In the genomic region with DNA sequence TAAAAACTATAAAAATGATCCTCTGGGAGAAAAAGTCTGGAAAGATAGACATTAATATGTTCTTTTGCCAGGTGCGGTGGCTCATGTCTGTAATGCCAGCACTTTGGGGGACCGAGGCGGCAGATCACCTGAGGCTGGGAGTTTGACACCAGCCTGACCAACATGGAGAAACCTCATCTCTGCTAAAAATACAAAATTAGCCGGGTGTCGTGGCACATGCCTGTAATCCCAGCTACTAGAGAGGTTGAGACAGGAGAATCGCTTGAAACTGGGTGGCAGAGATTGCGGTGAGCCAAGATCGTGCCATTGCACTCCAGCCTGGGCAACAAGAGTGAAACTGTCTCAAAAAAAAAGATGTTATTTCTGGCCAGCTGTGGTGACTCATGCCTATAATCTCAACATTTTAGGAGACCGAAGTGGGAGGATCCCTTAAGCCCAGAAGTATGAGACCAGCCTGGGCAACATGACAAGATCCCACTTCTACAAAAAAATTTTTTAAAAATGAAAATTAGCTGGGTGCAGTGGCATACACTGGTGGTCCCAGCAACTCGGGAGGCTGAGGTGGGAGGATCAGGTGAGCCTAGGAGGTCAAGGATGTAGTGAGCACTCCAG, we compare ENCODE assay signal across 25 cellular contexts.
"Had no signal": no experiment of that assay in that cellular context is flagged by ENCODE, and none has a peak within 500 bp of the region (broad histone marks: within the 10 kb centered on the region; RNA-seq: fewer than 3 reads in every experiment).

No MANE protein-coding gene starts in this region.

- H3K79me2 ChIP-seq: parathyroid adenoma had no signal

- H3K4me3 Mint-ChIP-seq: activated B cell treated with CpG ODN at 0.5 μM for 24 hours; activated naive CD8-positive, alpha-beta T cell treated with anti-CD3 and anti-CD28 coated beads, Interleukin-2, amount 50 U/mL, for 24 hours; dendritic cell treated with granulocyte-macrophage colony-stimulating factor and Interleukin-4, amounts not matched to agents 40 ng/mL and 50 ng/mL, for 4 days; nephron; stimulated activated effector memory CD8-positive, alpha-beta T cell treated with anti-CD3 and anti-CD28 coated beads, Interleukin-12 subunit alpha, Interleukin-12 subunit beta, amount 100 ng/mL, for 72 hours; stimulated activated naive CD8-positive, alpha-beta T cell treated with anti-CD3 and anti-CD28 coated beads, Interleukin-15, amount 100 ng/mL, for 72 hours had no signal

- H3K27me3 ChIP-seq: heart left ventricle, neutrophil, right lobe of liver, vagina had no signal

- H3K27ac ChIP-seq: heart left ventricle, neutrophil, parathyroid adenoma, right lobe of liver, skin epidermis, vagina had no signal

- H3K4me1 ChIP-seq: parathyroid adenoma, right lobe of liver, vagina had no signal

- H3K36me3 Mint-ChIP-seq: stimulated activated effector memory CD8-positive, alpha-beta T cell treated with anti-CD3 and anti-CD28 coated beads, Interleukin-12 subunit alpha, Interleukin-12 subunit beta, amount 100 ng/mL, for 72 hours had no signal

- H2AFZ ChIP-seq: parathyroid adenoma had no signal

- H3K27ac Mint-ChIP-seq: activated B cell treated with CpG ODN at 0.5 μM for 24 hours; activated naive CD8-positive, alpha-beta T cell treated with anti-CD3 and anti-CD28 coated beads, Interleukin-2, amount 50 U/mL, for 24 hours; dendritic cell treated with granulocyte-macrophage colony-stimulating factor and Interleukin-4, amounts not matched to agents 40 ng/mL and 50 ng/mL, for 4 days; nephron; stimulated activated effector memory CD8-positive, alpha-beta T cell treated with anti-CD3 and anti-CD28 coated beads, Interleukin-12 subunit alpha, Interleukin-12 subunit beta, amount 100 ng/mL, for 72 hours; stimulated activated naive CD8-positive, alpha-beta T cell treated with anti-CD3 and anti-CD28 coated beads, Interleukin-15, amount 100 ng/mL, for 72 hours had no signal

- DNase-seq: activated B cell treated with CpG ODN at 0.5 μM for 24 hours; activated CD4-positive, alpha-beta T cell treated with anti-CD3 and anti-CD28 coated beads for 4 hours; activated CD4-positive, alpha-beta T cell treated with anti-CD3 and anti-CD28 coated beads, Interleukin-2, amount 50 U/mL, for 48 hours; activated effector memory CD4-positive, alpha-beta T cell treated with Interleukin-2 at 50 U/mL for 16 hours; activated naive CD4-positive, alpha-beta T cell treated with anti-CD3 and anti-CD28 coated beads, Interleukin-2, amount 50 U/mL, for 16 hours; activated naive CD8-positive, alpha-beta T cell treated with anti-CD3 and anti-CD28 coated beads, Interleukin-2, amount 50 U/mL, for 24 hours; activated T-cell treated with anti-CD3 and anti-CD28 coated beads, Interleukin-2, amount 50 U/mL, for 48 hours; effector CD4-positive, alpha-beta T cell; erythroblast; heart left ventricle; islet precursor cell; left cardiac atrium; mesenchymal stem cell; right lobe of liver; stimulated activated CD4-positive, alpha-beta T cell treated with anti-CD3 and anti-CD28 coated beads, Interleukin-2, amount 100 ng/mL, for 24 hours; stimulated activated naive CD8-positive, alpha-beta T cell treated with anti-CD3 and anti-CD28 coated beads, Interleukin-15, amount 100 ng/mL, for 72 hours; T-helper 9 cell; trophoblast cell had no signal

- H3K9me3 ChIP-seq: heart left ventricle, neutrophil, right lobe of liver, vagina had no signal

- H3K27me3 Mint-ChIP-seq: activated B cell treated with CpG ODN at 0.5 μM for 24 hours; activated naive CD8-positive, alpha-beta T cell treated with anti-CD3 and anti-CD28 coated beads, Interleukin-2, amount 50 U/mL, for 24 hours; dendritic cell treated with granulocyte-macrophage colony-stimulating factor and Interleukin-4, amounts not matched to agents 40 ng/mL and 50 ng/mL, for 4 days; stimulated activated naive CD8-positive, alpha-beta T cell treated with anti-CD3 and anti-CD28 coated beads, Interleukin-15, amount 100 ng/mL, for 72 hours had no signal

- ATAC-seq: activated naive CD8-positive, alpha-beta T cell treated with anti-CD3 and anti-CD28 coated beads, Interleukin-2, amount 50 U/mL, for 24 hours; left cardiac atrium; right lobe of liver; stimulated activated effector memory CD8-positive, alpha-beta T cell treated with anti-CD3 and anti-CD28 coated beads, Interleukin-12 subunit alpha, Interleukin-12 subunit beta, amount 100 ng/mL, for 72 hours had no signal

- H3K36me3 ChIP-seq: heart left ventricle, neutrophil, right lobe of liver, vagina had no signal

- H3K4me1 Mint-ChIP-seq: activated B cell treated with CpG ODN at 0.5 μM for 24 hours, nephron had no signal

- H3K9ac ChIP-seq: parathyroid adenoma had no signal

- H3K4me3 ChIP-seq: heart left ventricle, right lobe of liver, skin epidermis, vagina had no signal

- H3K9me3 Mint-ChIP-seq: activated B cell treated with CpG ODN at 0.5 μM for 24 hours; activated naive CD8-positive, alpha-beta T cell treated with anti-CD3 and anti-CD28 coated beads, Interleukin-2, amount 50 U/mL, for 24 hours; dendritic cell treated with granulocyte-macrophage colony-stimulating factor and Interleukin-4, amounts not matched to agents 40 ng/mL and 50 ng/mL, for 4 days; nephron; stimulated activated effector memory CD8-positive, alpha-beta T cell treated with anti-CD3 and anti-CD28 coated beads, Interleukin-12 subunit alpha, Interleukin-12 subunit beta, amount 100 ng/mL, for 72 hours had no signal
